Comparison of ENCODE assay signal across 27 cellular contexts in the genomic region with DNA sequence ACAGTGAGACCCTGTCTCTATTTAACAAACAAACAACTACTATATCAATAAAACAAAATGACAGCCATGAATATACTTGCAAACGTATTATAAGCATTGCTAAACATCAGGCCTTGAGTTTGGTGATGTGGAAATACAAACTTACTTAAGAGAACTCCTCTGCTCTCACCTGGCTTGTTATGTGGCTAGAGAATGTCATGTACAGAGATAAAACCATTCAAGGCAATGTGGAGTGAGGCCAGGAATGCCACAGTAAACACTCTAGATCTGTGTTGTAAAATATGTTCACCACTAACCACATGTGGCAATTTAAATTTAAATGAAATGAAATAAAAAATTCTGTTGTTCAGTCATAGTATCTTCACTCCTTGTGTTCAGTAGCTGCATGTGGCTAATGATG. TPM values are rescaled to one million over a fixed set of nuclear protein-coding genes. Genes with fewer than 3 reads are reported as not detected.
"Had no signal": no experiment of that assay in that cellular context is flagged by ENCODE, and none has a peak within 500 bp of the region (broad histone marks: within the 10 kb centered on the region; RNA-seq: fewer than 3 reads in every experiment).

No MANE protein-coding gene starts in this region.

- H3K4me1 ChIP-seq: foreskin keratinocyte, neural progenitor cell, psoas muscle, suprapubic skin, transverse colon had no signal

- H3K36me3 ChIP-seq: esophagus muscularis mucosa, gastroesophageal sphincter, heart left ventricle, neural progenitor cell, ovary, sigmoid colon, spleen, suprapubic skin, transverse colon had no signal

- H3K27ac ChIP-seq: coronary artery, foreskin keratinocyte, heart left ventricle, hepatocyte, neural progenitor cell, ovary, psoas muscle, skin epidermis, spleen, suprapubic skin, transverse colon had no signal

- DNase-seq: dermis blood vessel endothelial cell; effector memory CD4-positive, alpha-beta T cell; foreskin keratinocyte; heart left ventricle; islet precursor cell; kidney glomerular epithelial cell; left colon; left ventricle myocardium superior; mesendoderm; midbrain; naive thymus-derived CD4-positive, alpha-beta T cell; ovary; posterior cingulate gyrus; psoas muscle; right cardiac atrium; sigmoid colon; spleen; stimulated activated CD4-positive, alpha-beta T cell treated with anti-CD3 and anti-CD28 coated beads, Interleukin-4, amount 100 ng/mL, for 4 hours; stimulated activated naive B cell treated with anti-CD40 and anti-IgM and Interleukin-4, amounts not matched to agents 10 μg/mL and 1 μg/mL and 100 μg/mL, for 72 hours; transverse colon had no signal

- ATAC-seq: foreskin keratinocyte; gastroesophageal sphincter; heart left ventricle; left colon; left ventricle myocardium superior; naive thymus-derived CD4-positive, alpha-beta T cell; psoas muscle; right cardiac atrium; stimulated activated naive B cell treated with anti-CD40 and anti-IgM and Interleukin-4, amounts not matched to agents 10 μg/mL and 1 μg/mL and 100 μg/mL, for 72 hours had no signal

- H3K27me3 ChIP-seq: esophagus muscularis mucosa, foreskin keratinocyte, gastroesophageal sphincter, heart left ventricle, hepatocyte, neural progenitor cell, ovary, sigmoid colon, spleen, suprapubic skin, transverse colon had no signal

- H3K9me3 ChIP-seq: esophagus muscularis mucosa, gastroesophageal sphincter, heart left ventricle, ovary, psoas muscle, sigmoid colon, spleen, suprapubic skin, transverse colon had no signal

- H3K4me3 ChIP-seq: coronary artery, esophagus muscularis mucosa, gastroesophageal sphincter, heart left ventricle, hepatocyte, neural progenitor cell, ovary, psoas muscle, sigmoid colon, skin epidermis, spleen, suprapubic skin, transverse colon had no signal

RNA-seq across cellular contexts. Expression of gene RARB, which starts 22.7 kb away (rescaled TPM):
- total RNA-seq: foreskin keratinocyte; naive thymus-derived CD4-positive, alpha-beta T cell had no signal
- polyA plus RNA-seq: foreskin keratinocyte had no signal
